ENCODE assay signal across 2 cellular contexts in genomic region chr6:44217332-44218143, GRCh38.
TF ChIP-seq lines count a peak whose summit lies in the region.

No MANE protein-coding gene starts in this region.

TF ChIP-seq in Ishikawa, 13 proteins besides CTCF, POLR2A, EP300 and RAD21:
- TF ChIP-seq NFIC (IDR thresholded peaks at IDR 0.05) (peak; percentile 96), TAF1 (IDR thresholded peaks at IDR 0.05; ENCODE audit: low read depth) (0 out of 2 replicates have a peak, but pooled peaks have one; percentile 30), YY1 (IDR thresholded peaks at IDR 0.05; ENCODE audit: low read depth) (peak; percentile 48; the same call in 1 of the 2 replicates), MAX (IDR thresholded peaks at IDR 0.05) (peak; percentile 98), EGR1 (IDR thresholded peaks at IDR 0.05) (peak; percentile 17; the same call in 1 of the 2 replicates), TCF12 (IDR thresholded peaks at IDR 0.05; ENCODE audit: low read depth) (peak; percentile 95), ZBTB7A (IDR thresholded peaks at IDR 0.05; ENCODE audit: low read depth) (no peak), TEAD4 (IDR thresholded peaks at IDR 0.05) (peak; percentile 74), REST (IDR thresholded peaks at IDR 0.05; ENCODE audit: low read depth) (no peak), CREB1 (IDR thresholded peaks at IDR 0.05; ENCODE audit: low read depth) (no peak), CEBPB (IDR thresholded peaks at IDR 0.05) (peak; percentile 18; the same call in 1 of the 2 replicates), FOXM1 (IDR thresholded peaks at IDR 0.05; ENCODE audit: borderline replicate concordance, low read depth) (peak; percentile 79), USF1 (IDR thresholded peaks at IDR 0.05) (no peak)

TF ChIP-seq in HepG2, 621 proteins besides CTCF, POLR2A, EP300 and RAD21 (continues in another document):
- no peak for TF ChIP-seq ZNF703 (CRISPR knock-in tag; IDR thresholded peaks at IDR 0.05; ENCODE audit: borderline replicate concordance)
- no peak for TF ChIP-seq ZNF556 (CRISPR knock-in tag; IDR thresholded peaks at IDR 0.05; ENCODE audit: borderline replicate concordance)
- 0 out of 2 replicates have a peak, but pooled peaks have one; percentile 73 for TF ChIP-seq ZNF354B (CRISPR knock-in tag; IDR thresholded peaks at IDR 0.05)
- no peak for TF ChIP-seq CEBPB (IDR thresholded peaks at IDR 0.05; ENCODE audit: borderline replicate concordance, low read depth, low read length)
- TF ChIP-seq HMGXB4 (CRISPR knock-in tag; IDR thresholded peaks at IDR 0.05; ENCODE audit: borderline replicate concordance in 1 of 2, low read depth in 1 of 2) = peak in 1 of 2 experiments; percentile 51; a peak in 1 of 4 replicates
- 0 out of 2 replicates have a peak, but pooled peaks have one; percentile 36 for TF ChIP-seq ZNF441 (CRISPR knock-in tag; IDR thresholded peaks at IDR 0.05; ENCODE audit: borderline replicate concordance)
- no peak for TF ChIP-seq ZMAT5 (CRISPR knock-in tag; IDR thresholded peaks at IDR 0.05; ENCODE audit: borderline replicate concordance, low read depth)
- no peak for TF ChIP-seq HMG20B (CRISPR knock-in tag; conservative IDR thresholded peaks at IDR 0.05)
- no peak for TF ChIP-seq IRX3 (CRISPR knock-in tag; IDR thresholded peaks at IDR 0.05; ENCODE audit: borderline replicate concordance, low read depth)
- TF ChIP-seq AGO1 (IDR thresholded peaks at IDR 0.05; ENCODE audit: low read depth, low read length, poor library complexity, severe bottlenecking) = no peak
- TF ChIP-seq ZNF512 (CRISPR knock-in tag; IDR thresholded peaks at IDR 0.05) = no peak
- TF ChIP-seq NKX3-1 (CRISPR knock-in tag; IDR thresholded peaks at IDR 0.05) = no peak
- TF ChIP-seq TBX3 (IDR thresholded peaks at IDR 0.05; ENCODE audit: borderline replicate concordance) = no peak
- no peak for TF ChIP-seq ZNF530 (CRISPR knock-in tag; IDR thresholded peaks at IDR 0.05; ENCODE audit: low read depth)
- TF ChIP-seq ZNF609 (CRISPR knock-in tag; IDR thresholded peaks at IDR 0.05; ENCODE audit: borderline replicate concordance) = no peak
- no peak for TF ChIP-seq E2F2 (CRISPR knock-in tag; IDR thresholded peaks at IDR 0.05; ENCODE audit: borderline replicate concordance)
- TF ChIP-seq ZNF737 (CRISPR knock-in tag; IDR thresholded peaks at IDR 0.05; ENCODE audit: borderline replicate concordance) = no peak
- TF ChIP-seq SRY (CRISPR knock-in tag; IDR thresholded peaks at IDR 0.05) = no peak
- no peak for TF ChIP-seq ARNTL (CRISPR knock-in tag; IDR thresholded peaks at IDR 0.05)
- TF ChIP-seq RXRA (CRISPR knock-in tag; IDR thresholded peaks at IDR 0.05) = no peak
- TF ChIP-seq ISX (CRISPR knock-in tag; conservative IDR thresholded peaks at IDR 0.05) = no peak
- no peak for TF ChIP-seq ARID2 (CRISPR knock-in tag; IDR thresholded peaks at IDR 0.05; ENCODE audit: borderline replicate concordance)
- TF ChIP-seq ZNF292 (CRISPR knock-in tag; IDR thresholded peaks at IDR 0.05; ENCODE audit: borderline replicate concordance, low read depth) = peak; percentile 79
- no peak for TF ChIP-seq ZNF296 (CRISPR knock-in tag; conservative IDR thresholded peaks at IDR 0.05)
- no peak for TF ChIP-seq ARID3A (IDR thresholded peaks at IDR 0.05; ENCODE audit: low read depth, low read length)
- TF ChIP-seq NFIC (IDR thresholded peaks at IDR 0.05; ENCODE audit: low read length) = no peak
- TF ChIP-seq PAF1 (CRISPR knock-in tag; IDR thresholded peaks at IDR 0.05) = no peak
- TF ChIP-seq THAP9 (CRISPR knock-in tag; IDR thresholded peaks at IDR 0.05; ENCODE audit: borderline replicate concordance) = 0 out of 2 replicates have a peak, but pooled peaks have one; percentile 40
- no peak for TF ChIP-seq RORA (CRISPR knock-in tag; IDR thresholded peaks at IDR 0.05)
- TF ChIP-seq ZNF580 (CRISPR knock-in tag; IDR thresholded peaks at IDR 0.05; ENCODE audit: borderline replicate concordance, low read depth) = no peak; the same call in 1 of the 2 replicates
- TF ChIP-seq TBL1XR1 (IDR thresholded peaks at IDR 0.05; ENCODE audit: borderline replicate concordance, low read length, partially characterized antibody) = no peak
- TF ChIP-seq NAIF1 (CRISPR knock-in tag; IDR thresholded peaks at IDR 0.05; ENCODE audit: borderline replicate concordance) = no peak
- TF ChIP-seq E2F1 (CRISPR knock-in tag; IDR thresholded peaks at IDR 0.05) = no peak; the same call in 1 of the 2 replicates
- TF ChIP-seq PLSCR1 (CRISPR knock-in tag; IDR thresholded peaks at IDR 0.05; ENCODE audit: borderline replicate concordance) = no peak
- no peak for TF ChIP-seq HNF4G (IDR thresholded peaks at IDR 0.05; ENCODE audit: borderline replicate concordance, low read depth, low read length)
- TF ChIP-seq HNF4G (CRISPR knock-in tag; IDR thresholded peaks at IDR 0.05; ENCODE audit: borderline replicate concordance, low read depth) = no peak
- TF ChIP-seq ZNF205 (CRISPR knock-in tag; IDR thresholded peaks at IDR 0.05) = no peak
- no peak for TF ChIP-seq ZKSCAN1 (IDR thresholded peaks at IDR 0.05; ENCODE audit: low read length)
- TF ChIP-seq CAMTA2 (CRISPR knock-in tag; IDR thresholded peaks at IDR 0.05; ENCODE audit: borderline replicate concordance) = 0 out of 2 replicates have a peak, but pooled peaks have one; percentile 72
- TF ChIP-seq ZNF850 (CRISPR knock-in tag; conservative IDR thresholded peaks at IDR 0.05) = no peak
- no peak for TF ChIP-seq ZFP36L2 (CRISPR knock-in tag; IDR thresholded peaks at IDR 0.05)
- TF ChIP-seq ZNF562 (CRISPR knock-in tag; IDR thresholded peaks at IDR 0.05; ENCODE audit: borderline replicate concordance) = no peak
- no peak for TF ChIP-seq PHF8 (CRISPR knock-in tag; IDR thresholded peaks at IDR 0.05)
- 0 out of 2 replicates have a peak, but pooled peaks have one; percentile 31 for TF ChIP-seq ZNF121 (CRISPR knock-in tag; IDR thresholded peaks at IDR 0.05)
